ENCODE assay signal across 15 cellular contexts in genomic region chr10:77649333-77650331, GRCh38. TPM values are rescaled to one million over a fixed set of nuclear protein-coding genes. Genes with fewer than 3 reads are reported as not detected.
DNase-seq lines count a peak whose midpoint lies in the region; ATAC-seq, FAIRE-seq and TF ChIP-seq lines count a peak whose summit lies in the region.
"Had no signal": no experiment of that assay in that cellular context is flagged by ENCODE, and none has a peak within 500 bp of the region (broad histone marks: within the 10 kb centered on the region; RNA-seq: fewer than 3 reads in every experiment).

No MANE protein-coding gene starts in this region.

- no peak overlapping the region for H3K9ac ChIP-seq in HUES48 (ENCODE audit: low read depth, low read length)

- no peaks in the 10 kb centered on the region for H3K27me3 Mint-ChIP-seq in Calu3 (ENCODE audit: unreplicated experiment)

- H3K27ac Mint-ChIP-seq in Calu3 (ENCODE audit: unreplicated experiment) = no peak overlapping the region
- H3K27ac Mint-ChIP-seq: activated CD8-positive, alpha-beta T cell treated with anti-CD3 and anti-CD28 coated beads for 36 hours; natural killer cell treated with Interleukin-12 subunit alpha and Interleukin-12 subunit beta and Interleukin-15 and Interleukin-18, amount 100 ng/mL, for 72 hours had no signal

- ATAC-seq in GM19467 (IDR thresholded peaks at IDR 0.05; ENCODE audit: unreplicated experiment) = peak; percentile 64
- ATAC-seq: activated CD8-positive, alpha-beta T cell treated with anti-CD3 and anti-CD28 coated beads for 36 hours had no signal

- H3K36me3 Mint-ChIP-seq in Calu3 (ENCODE audit: insufficient read depth, unreplicated experiment) = no peaks in the 10 kb centered on the region

- H3K27ac ChIP-seq in HUES48 (ENCODE audit: low read depth, low read length) (peak overlapping the region; percentile 36), hepatocyte (peak overlapping the region; percentile 63), prostate gland (no peak overlapping the region)
- H3K27ac ChIP-seq: adrenal gland, PC-9 had no signal

- 67% methylated on average over 8 of the region's 8 CpGs for whole genome bisulfite sequencing in hepatocyte (ENCODE audit: low lambda C conversion rate, missing lambda C conversion rate)
- WGBS in prostate gland = 87% methylated on average over 8 of the region's 8 CpGs

- TF ChIP-seq CTCF in hepatocyte (IDR thresholded peaks at IDR 0.05; ENCODE audit: poor library complexity) (no peak), prostate gland (IDR thresholded peaks at IDR 0.05) (no peak), Calu3 (IDR thresholded peaks at IDR 0.05; ENCODE audit: unreplicated experiment) (no peak)

- H3K9me3 ChIP-seq in HUES48 (ENCODE audit: control insufficient read depth, insufficient read depth, low read length) (peaks cover 8% of the 10 kb centered on the region), hepatocyte (ENCODE audit: low read depth) (peaks cover 9% of the 10 kb centered on the region), prostate gland (no peaks in the 10 kb centered on the region)
- H3K9me3 ChIP-seq: adrenal gland had no signal

- DNase-seq in GM12891 (ENCODE audit: insufficient read length, low spot score) (no peak), hepatocyte (ENCODE audit: low spot score) (peak; percentile 52), G401 (ENCODE audit: low spot score) (no peak), T-helper 1 cell (no peak), prostate gland (ENCODE audit: low spot score) (no peak), Calu3 (no peak)
- DNase-seq: activated CD8-positive, alpha-beta T cell treated with anti-CD3 and anti-CD28 coated beads for 36 hours; adrenal gland; central memory CD4-positive, alpha-beta T cell; PC-9 had no signal

- H3K79me2 ChIP-seq in hepatocyte = no peaks in the 10 kb centered on the region

- H2AFZ ChIP-seq in hepatocyte = no peak overlapping the region
- H2AFZ ChIP-seq: PC-9 had no signal

- peaks cover 5% of the 10 kb centered on the region for H3K9me3 Mint-ChIP-seq in Calu3 (ENCODE audit: low read depth, unreplicated experiment)
- H3K9me3 Mint-ChIP-seq: activated CD8-positive, alpha-beta T cell treated with anti-CD3 and anti-CD28 coated beads for 36 hours had no signal

- no peaks in the 10 kb centered on the region for H3K36me3 ChIP-seq in HUES48 (ENCODE audit: control insufficient read depth, insufficient read depth, low read length)
- H3K36me3 ChIP-seq in hepatocyte (replicated peaks; ENCODE audit: insufficient read depth, low read depth) = no peaks in the 10 kb centered on the region
- H3K36me3 ChIP-seq in prostate gland = no peaks in the 10 kb centered on the region
- H3K36me3 ChIP-seq: adrenal gland had no signal

- intact Hi-C loops in prostate gland (cut with DNase I) (no loop called here), Calu3 (cut with micrococcal nuclease; ENCODE audit: unreplicated experiment) (no loop called here)

- CTCF ChIA-PET in Calu3 (lab: Charles Lee) = interaction anchor here (0.6 to 1.9 kb wide), 3 partner anchors 62 to 244 kb away, joined by 4 read pairs; no protein-coding TSS in a partner anchor

- no TSS peak for BruUV-seq in Calu3 (replicated peaks; lab: Mats Ljungman, UMichigan)

- peaks cover 13% of the 10 kb centered on the region for H3K4me1 Mint-ChIP-seq in Calu3 (ENCODE audit: low read depth, unreplicated experiment)

- in situ Hi-C loops in G401 (cut with HindIII; ENCODE audit: low sequenced_read_pairs) = loop anchor here (25.0 kb wide), 1 partner anchor 487 kb away; no protein-coding TSS in a partner anchor

- no peak overlapping the region for H3K4me2 ChIP-seq in hepatocyte
- H3K4me2 ChIP-seq: PC-9 had no signal

- no peak overlapping the region; the same call in 1 of the 2 replicates for H3K4me3 ChIP-seq in HUES48 (ENCODE audit: low read depth, low read length)
- no peak overlapping the region for H3K4me3 ChIP-seq in hepatocyte
- no peak overlapping the region for H3K4me3 ChIP-seq in prostate gland
- H3K4me3 ChIP-seq: adrenal gland, PC-9 had no signal

- H3K4me3 Mint-ChIP-seq in Calu3 (ENCODE audit: low read depth, unreplicated experiment) = no peak overlapping the region
- H3K4me3 Mint-ChIP-seq: activated CD8-positive, alpha-beta T cell treated with anti-CD3 and anti-CD28 coated beads for 36 hours; natural killer cell treated with Interleukin-12 subunit alpha and Interleukin-12 subunit beta and Interleukin-15 and Interleukin-18, amount 100 ng/mL, for 72 hours had no signal

- TF ChIP-seq POLR2A in GM12891 (IDR thresholded peaks at IDR 0.05; ENCODE audit: low read depth, low read length) (no peak), prostate gland (IDR thresholded peaks at IDR 0.05) (no peak)

- H3K4me1 ChIP-seq in HUES48 (ENCODE audit: control insufficient read depth, insufficient read depth, low read length) (peaks cover 16% of the 10 kb centered on the region; the same call in 1 of the 2 replicates), hepatocyte (ENCODE audit: insufficient read depth) (no peaks in the 10 kb centered on the region), prostate gland (replicated peaks) (no peaks in the 10 kb centered on the region)
- H3K4me1 ChIP-seq: adrenal gland had no signal

- no peaks in the 10 kb centered on the region for H3K27me3 ChIP-seq in HUES48 (ENCODE audit: control insufficient read depth, insufficient read depth, low read length)
- H3K27me3 ChIP-seq in hepatocyte = no peaks in the 10 kb centered on the region
- H3K27me3 ChIP-seq in prostate gland (replicated peaks; ENCODE audit: insufficient read depth) = no peaks in the 10 kb centered on the region
- H3K27me3 ChIP-seq: adrenal gland had no signal

- no peaks in the 10 kb centered on the region for H4K20me1 ChIP-seq in hepatocyte (ENCODE audit: insufficient read depth, poor library complexity, severe bottlenecking)

- H3K9me2 ChIP-seq in hepatocyte (replicated peaks; ENCODE audit: insufficient read depth) = no peaks in the 10 kb centered on the region

- FAIRE-seq in GM12891 (lab: Jason Lieb, UNC) = no peak
- FAIRE-seq: endometrium had no signal

TF ChIP-seq in GM12891, 5 proteins besides CTCF, POLR2A, EP300 and RAD21:
- TF ChIP-seq PAX5 (IDR thresholded peaks at IDR 0.05; ENCODE audit: insufficient read depth, low read length, severe bottlenecking) (no peak), SPI1 (IDR thresholded peaks at IDR 0.05; ENCODE audit: low read depth, low read length) (peak; percentile 87)

RNA-seq across cellular contexts. Expression of gene KCNMA1, which starts 12.0 kb away (rescaled TPM):
- polyA plus RNA-seq in GM12891 (2012; ENCODE audit: low read depth, missing spikeins) = 0.42 TPM
- total RNA-seq in hepatocyte (26.0 and 42.6 TPM in 2 replicates), prostate gland (10 to 100 TPM; 29.1 to 37.9 TPM), Calu3 (2022) (0.45 and 0.59 TPM in 2 replicates)
- 69.1 and 73.3 TPM in 2 replicates for polyA plus RNA-seq in hepatocyte
- 0.81 and 3.9 TPM in 2 replicates for total RNA-seq in G401 (2014; rRNA removed; shearing (Covaris generic))
- total RNA-seq: lung microvascular endothelial cell had no signal

Comparison
In these comparisons a context has a peak if more than half of its experiments do, and no peak if none do; other contexts are left out.
1. H3K27ac ChIP-seq: peak in HUES48 (single experiment) and hepatocyte (single experiment); none in prostate gland (0 of 2).